Comparison of ENCODE assay signal across 8 cellular contexts in genomic region chr5:115545065-115545882, GRCh38. TPM values are rescaled to one million over a fixed set of nuclear protein-coding genes. Genes with fewer than 3 reads are reported as not detected.
DNase-seq lines count a peak whose midpoint lies in the region; ATAC-seq and TF ChIP-seq lines count a peak whose summit lies in the region.

No MANE protein-coding gene starts in this region.

- peak overlapping the region; percentile 98 for H3K27ac Mint-ChIP-seq in activated naive CD8-positive, alpha-beta T cell treated with anti-CD3 and anti-CD28 coated beads for 36 hours

- peaks cover 7% of the 10 kb centered on the region for H3K9me3 Mint-ChIP-seq in activated naive CD8-positive, alpha-beta T cell treated with anti-CD3 and anti-CD28 coated beads for 36 hours

- no peak for TF ChIP-seq CTCF in HFF-Myc (IDR thresholded peaks at IDR 0.05; ENCODE audit: low read depth, low read length, missing control alignments)
- no peak for TF ChIP-seq CTCF in lower lobe of right lung (IDR thresholded peaks at IDR 0.05)

- H3K36me3 ChIP-seq in BLaER1 treated with 17β-estradiol and CSF1 and Interleukin-3, amounts not matched to agents 10 nM and 100 nM, result peaks cover 14 to 38% (median 29%) of the 10 kb centered on the region in 11 experiments; a peak in 20 of 22 replicates
- H3K36me3 ChIP-seq in lower lobe of right lung, result peaks cover 10% of the 10 kb centered on the region

- peak overlapping the region in 10 of 11 experiments; percentile 43 to 72 (median 62); a peak in 15 of 22 replicates for H3K9ac ChIP-seq in BLaER1 treated with 17β-estradiol and CSF1 and Interleukin-3, amounts not matched to agents 10 nM and 100 nM

- peaks cover 37% of the 10 kb centered on the region for H3K4me1 Mint-ChIP-seq in activated naive CD8-positive, alpha-beta T cell treated with anti-CD3 and anti-CD28 coated beads for 36 hours

- H3K27me3 ChIP-seq in BLaER1 treated with 17β-estradiol and CSF1 and Interleukin-3, amounts not matched to agents 10 nM and 100 nM, result no peaks in the 10 kb centered on the region
- H3K27me3 ChIP-seq in lower lobe of right lung (ENCODE audit: low read depth), result no peaks in the 10 kb centered on the region

- H3K27ac ChIP-seq in BLaER1 treated with 17β-estradiol and CSF1 and Interleukin-3, amounts not matched to agents 10 nM and 100 nM, result peak overlapping the region; percentile 52 to 74 (median 66); a peak in 21 of 22 replicates
- peak overlapping the region; percentile 68 for H3K27ac ChIP-seq in lower lobe of right lung

- peak overlapping the region; percentile 21 to 73 (median 46); a peak in 15 of 22 replicates for H3K4me2 ChIP-seq in BLaER1 treated with 17β-estradiol and CSF1 and Interleukin-3, amounts not matched to agents 10 nM and 100 nM

- ATAC-seq in lower lobe of right lung (no peak), GM19023 (IDR thresholded peaks at IDR 0.05; ENCODE audit: unreplicated experiment) (no peak)

- peaks cover 25 to 31% (median 26%) of the 10 kb centered on the region in 11 experiments for H3K9me3 ChIP-seq in BLaER1 treated with 17β-estradiol and CSF1 and Interleukin-3, amounts not matched to agents 10 nM and 100 nM (replicated peaks in 1 of 11)
- H3K9me3 ChIP-seq in lower lobe of right lung, result peaks cover 6% of the 10 kb centered on the region

- no peak for DNase-seq in HFF-Myc (ENCODE audit: extremely low read depth, low read depth)
- no peak for DNase-seq in activated naive CD8-positive, alpha-beta T cell treated with anti-CD3 and anti-CD28 coated beads for 36 hours
- no peak for DNase-seq in lower lobe of right lung
- DNase-seq in NCI-H2029 treated with DMSO at 0.1 percent for 48 hours (lab: John Stamatoyannopoulos, UW), result no peak
- no peak for DNase-seq in midbrain (lab: John Stamatoyannopoulos, UW)
- no peak for DNase-seq in foreskin melanocyte

- H3K36me3 Mint-ChIP-seq in activated naive CD8-positive, alpha-beta T cell treated with anti-CD3 and anti-CD28 coated beads for 36 hours, result peaks cover 46% of the 10 kb centered on the region

- intact Hi-C loops in lower lobe of right lung (cut with DNase I), result no loop called here

- H3K27me3 Mint-ChIP-seq in activated naive CD8-positive, alpha-beta T cell treated with anti-CD3 and anti-CD28 coated beads for 36 hours, result no peaks in the 10 kb centered on the region

- H3K4me1 ChIP-seq in BLaER1 treated with 17β-estradiol and CSF1 and Interleukin-3, amounts not matched to agents 10 nM and 100 nM, result peaks cover 0 to 31% (median 11%) of the 10 kb centered on the region in 10 experiments; a peak in 14 of 20 replicates
- H3K4me1 ChIP-seq in lower lobe of right lung, result peaks cover 30% of the 10 kb centered on the region

- peaks cover 28 to 42% (median 33%) of the 10 kb centered on the region in 11 experiments for H4K20me1 ChIP-seq in BLaER1 treated with 17β-estradiol and CSF1 and Interleukin-3, amounts not matched to agents 10 nM and 100 nM

- peak overlapping the region; percentile 42 to 98 (median 52) for H3K4me3 ChIP-seq in BLaER1 treated with 17β-estradiol and CSF1 and Interleukin-3, amounts not matched to agents 10 nM and 100 nM
- H3K4me3 ChIP-seq in HFF-Myc (replicated peaks; ENCODE audit: low read depth, low read length) (peak overlapping the region; percentile 25; the same call in 1 of the 2 replicates), lower lobe of right lung (peak overlapping the region; percentile 78)

- peak overlapping the region; percentile 97 for H3K4me3 Mint-ChIP-seq in activated naive CD8-positive, alpha-beta T cell treated with anti-CD3 and anti-CD28 coated beads for 36 hours

RNA-seq across cellular contexts. Expression of gene FEM1C, which starts 0.7 kb away (rescaled TPM):
- 10 to 100 TPM; 14.7 to 15.6 TPM for total RNA-seq in activated naive CD8-positive, alpha-beta T cell treated with anti-CD3 and anti-CD28 coated beads for 36 hours
- total RNA-seq in lower lobe of right lung, result 24.1 TPM

RNA-seq across cellular contexts. Expression of gene TICAM2, which starts 57.0 kb away (rescaled TPM):
- total RNA-seq in activated naive CD8-positive, alpha-beta T cell treated with anti-CD3 and anti-CD28 coated beads for 36 hours, result 1 to 10 TPM in 1 of 2 experiments, under 1 TPM in 1; 0.82 to 1.1 TPM
- total RNA-seq in lower lobe of right lung, result 5.8 TPM

Comparison
In these comparisons a context has a peak if more than half of its experiments do, and no peak if none do; other contexts are left out.
1. H3K4me3 ChIP-seq: peak in every context shown above with its lines; median percentile 78 in lower lobe of right lung; 52 in BLaER1 treated with 17β-estradiol and CSF1 and Interleukin-3, amounts not matched to agents 10 nM and 100 nM; 25 in HFF-Myc.